1 cellular context compared by ENCODE assay signal in the genomic region with DNA sequence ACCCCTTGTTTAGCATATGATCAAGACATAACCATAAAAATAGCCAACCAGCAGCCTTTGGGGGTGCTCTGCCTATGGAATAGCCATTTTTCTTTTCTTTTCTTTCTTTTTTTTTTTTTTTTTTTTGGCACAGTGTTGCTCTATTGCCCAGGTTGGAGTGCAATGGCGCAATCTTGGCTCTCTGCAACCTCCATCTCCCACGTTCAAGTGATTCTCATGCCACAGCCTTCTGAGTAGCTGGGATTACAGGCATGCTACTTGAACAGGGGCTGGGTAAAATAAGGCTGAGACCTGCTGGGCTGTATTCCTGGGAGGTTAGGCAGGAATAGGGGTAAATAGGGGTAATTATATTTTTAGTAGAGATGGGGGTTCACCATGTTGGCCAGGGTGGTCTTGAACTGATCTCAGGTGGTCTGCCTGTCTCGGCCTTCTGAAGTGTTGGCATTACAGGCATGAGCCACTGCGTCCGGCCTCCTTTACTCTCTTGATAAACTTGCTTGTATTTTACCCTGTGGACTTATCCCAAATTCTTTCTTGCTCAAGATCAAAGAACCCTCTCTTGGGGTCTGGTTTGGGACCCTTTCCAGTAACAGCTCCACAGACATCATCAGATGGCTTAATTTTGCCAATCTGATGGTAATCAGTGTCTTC.
A peak's percentile ranks its signal among the peaks of the same experiment; 100 is the strongest.
TF ChIP-seq lines count a peak whose summit lies in the region.

No MANE protein-coding gene starts in this region.

TF ChIP-seq in HepG2, 621 proteins besides CTCF, POLR2A, EP300 and RAD21:
- TF ChIP-seq CEBPZ (IDR thresholded peaks at IDR 0.05; ENCODE audit: low read length) (no peak), GATAD1 (CRISPR knock-in tag; IDR thresholded peaks at IDR 0.05) (no peak), CEBPB (IDR thresholded peaks at IDR 0.05; ENCODE audit: borderline replicate concordance, low read depth, low read length) (peak; percentile 54; the same call in 1 of the 2 replicates), ZNF292 (CRISPR knock-in tag; IDR thresholded peaks at IDR 0.05; ENCODE audit: borderline replicate concordance, low read depth) (no peak), POLR2G (IDR thresholded peaks at IDR 0.05; ENCODE audit: low read depth, low read length) (0 out of 2 replicates have a peak, but pooled peaks have one; percentile 3)
